In the genomic region with DNA sequence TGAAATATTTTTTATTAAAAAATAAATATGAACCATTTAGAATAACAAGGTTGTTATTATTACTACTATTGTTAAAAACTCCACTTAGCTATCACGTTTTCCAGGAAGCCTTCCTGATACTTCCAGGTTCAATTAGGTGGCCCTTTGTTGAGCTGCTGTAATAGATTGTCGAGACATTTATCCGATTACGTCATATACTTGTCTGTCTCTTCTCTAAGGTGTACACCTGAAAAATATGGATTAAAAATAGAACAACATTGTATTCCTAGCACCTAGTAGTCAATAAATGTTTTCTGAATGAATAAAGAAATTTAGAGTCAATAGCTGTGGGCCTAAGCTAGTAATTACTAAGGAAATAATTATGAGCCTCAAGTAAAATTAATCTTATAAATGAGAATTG, we compare ENCODE assay signal across 35 cellular contexts.
DNase-seq lines count a peak whose midpoint lies in the region; ATAC-seq, FAIRE-seq and TF ChIP-seq lines count a peak whose summit lies in the region.
"Had no signal": no experiment of that assay in that cellular context is flagged by ENCODE, and none has a peak within 500 bp of the region (broad histone marks: within the 10 kb centered on the region; RNA-seq: fewer than 3 reads in every experiment).

No MANE protein-coding gene starts in this region.

- H2AFZ ChIP-seq in HepG2 (ENCODE audit: low read length) (no peak overlapping the region), IMR-90 (replicated peaks; ENCODE audit: low read length, poor library complexity) (no peak overlapping the region), K562 (ENCODE audit: low read depth, low read length) (no peak overlapping the region)

- H3K18ac ChIP-seq in IMR-90 (ENCODE audit: low read depth, low read length): no peak overlapping the region

- H2AK5ac ChIP-seq in IMR-90 (ENCODE audit: low read depth, low read length): no peak overlapping the region

- H2BK5ac ChIP-seq in IMR-90 (ENCODE audit: low read depth, low read length, poor library complexity, severe bottlenecking): no peak overlapping the region

- no peak for TF ChIP-seq CTCF in HepG2 (CRISPR knock-in tag; IDR thresholded peaks at IDR 0.05)
- no peak for TF ChIP-seq CTCF in right lobe of liver (IDR thresholded peaks at IDR 0.05)
- no peak for TF ChIP-seq CTCF in IMR-90 (conservative IDR thresholded peaks at IDR 0.05; ENCODE audit: low read depth, low read length)
- TF ChIP-seq CTCF in K562 (IDR thresholded peaks at IDR 0.05 in 2 of 3, conservative IDR thresholded peaks at IDR 0.05 in 1 of 3; ENCODE audit: insufficient read depth in 2 of 3, low read depth in 1 of 3, low read length in 3 of 3): no peak
- no peak for TF ChIP-seq CTCF in prostate gland (IDR thresholded peaks at IDR 0.05)

- BruUV-seq in HepG2 (replicated peaks; lab: Mats Ljungman, UMichigan) (no TSS peak), IMR-90 (replicated peaks; lab: Mats Ljungman, UMichigan) (no TSS peak), K562 (replicated peaks; lab: Mats Ljungman, UMichigan) (no TSS peak)

- H3K23ac ChIP-seq in IMR-90 (ENCODE audit: low read depth, low read length): no peak overlapping the region

- H3K56ac ChIP-seq in IMR-90 (ENCODE audit: extremely low read depth, insufficient read depth, low read length): no peak overlapping the region

- H4K20me1 ChIP-seq in HepG2 (ENCODE audit: insufficient read depth, low read length) (no peaks in the 10 kb centered on the region), IMR-90 (ENCODE audit: insufficient read depth, low read length) (no peaks in the 10 kb centered on the region), K562 (replicated peaks; ENCODE audit: control insufficient read depth, insufficient read depth, low read length) (no peaks in the 10 kb centered on the region)
- H4K20me1 ChIP-seq: BLaER1; BLaER1 treated with 17β-estradiol and CSF1 and Interleukin-3, amounts not matched to agents 10 nM and 100 nM had no signal

- H3K9ac ChIP-seq in HepG2 (ENCODE audit: insufficient read depth, low read depth, low read length) (no peak overlapping the region), IMR-90 (ENCODE audit: low read depth, low read length) (no peak overlapping the region), K562 (ENCODE audit: insufficient read depth in 1 of 2, low read depth in 2 of 2, low read length in 2 of 2) (no peak overlapping the region)
- H3K9ac ChIP-seq: BLaER1; BLaER1 treated with 17β-estradiol and CSF1 and Interleukin-3, amounts not matched to agents 10 nM and 100 nM had no signal

- CTCF ChIA-PET in HepG2 (lab: Yijun Ruan, JAX; ENCODE audit: low intra/inter-chr PET ratio, low total read pairs): no interaction called here
- CTCF ChIA-PET in IMR-90 (lab: Yijun Ruan, JAX): interaction anchor here (0.7 kb wide), 1 partner anchor 318 kb away, joined by 3 read pairs; no protein-coding TSS in a partner anchor
- CTCF ChIA-PET in K562 (lab: Yijun Ruan, JAX; ENCODE audit: low intra/inter-chr PET ratio): no interaction called here

- H2BK15ac ChIP-seq in IMR-90 (ENCODE audit: low read depth, low read length): no peak overlapping the region

- H3K4me3 Mint-ChIP-seq in activated naive CD8-positive, alpha-beta T cell treated with anti-CD3 and anti-CD28 coated beads, Interleukin-2, amount 50 U/mL, for 24 hours: no peak overlapping the region
- H3K4me3 Mint-ChIP-seq: B cell; CD14-positive monocyte; CD4-positive, alpha-beta memory T cell; CD4-positive, alpha-beta T cell; CD4-positive, CD25-positive, alpha-beta regulatory T cell; CD8-positive, alpha-beta memory T cell; CD8-positive, alpha-beta T cell had no signal

- H3K4me1 ChIP-seq in HepG2 (ENCODE audit: insufficient read depth, low read length): no peaks in the 10 kb centered on the region
- H3K4me1 ChIP-seq in right lobe of liver: no peaks in the 10 kb centered on the region
- H3K4me1 ChIP-seq in IMR-90 (ENCODE audit: control insufficient read depth, insufficient read depth, low read length): no peaks in the 10 kb centered on the region
- no peaks in the 10 kb centered on the region for H3K4me1 ChIP-seq in K562 (replicated peaks in 1 of 2; ENCODE audit: control insufficient read depth in 2 of 2, insufficient read depth in 2 of 2, low read length in 2 of 2)
- H3K4me1 ChIP-seq in prostate gland (replicated peaks): no peaks in the 10 kb centered on the region
- H3K4me1 ChIP-seq: A549; BE2C; BLaER1; BLaER1 treated with 17β-estradiol and CSF1 and Interleukin-3, amounts not matched to agents 10 nM and 100 nM; Caco-2 had no signal

- FAIRE-seq in HepG2 (lab: Jason Lieb, UNC) (no peak), K562 (lab: Jason Lieb, UNC) (no peak)
- FAIRE-seq: A204.1, A549, D721Med had no signal

- no peaks in the 10 kb centered on the region for H3K9me3 ChIP-seq in HepG2 (ENCODE audit: low read length)
- H3K9me3 ChIP-seq in right lobe of liver: no peaks in the 10 kb centered on the region
- H3K9me3 ChIP-seq in IMR-90 (ENCODE audit: control insufficient read depth, insufficient read depth, low read length): no peaks in the 10 kb centered on the region; the same call in 1 of the 2 replicates
- no peaks in the 10 kb centered on the region for H3K9me3 ChIP-seq in K562 (replicated peaks; ENCODE audit: control insufficient read depth, insufficient read depth, low read depth, low read length)
- H3K9me3 ChIP-seq in prostate gland: no peaks in the 10 kb centered on the region
- H3K9me3 ChIP-seq: A549; BE2C; BLaER1; BLaER1 treated with 17β-estradiol and CSF1 and Interleukin-3, amounts not matched to agents 10 nM and 100 nM; Caco-2 had no signal

- no peaks in the 10 kb centered on the region for H3K9me1 ChIP-seq in IMR-90 (ENCODE audit: insufficient read depth, low read length)
- H3K9me1 ChIP-seq in K562 (ENCODE audit: control insufficient read depth, insufficient read depth, low read length): no peaks in the 10 kb centered on the region

- TF ChIP-seq EP300 in HepG2 (IDR thresholded peaks at IDR 0.05; ENCODE audit: low read depth in 2 of 2, low read length in 2 of 2): no peak
- no peak for TF ChIP-seq EP300 in HepG2 (CRISPR knock-in tag; IDR thresholded peaks at IDR 0.05; ENCODE audit: borderline replicate concordance)
- no peak for TF ChIP-seq EP300 in K562 (IDR thresholded peaks at IDR 0.05; ENCODE audit: low read length)

- no peak overlapping the region for H4K5ac ChIP-seq in IMR-90 (ENCODE audit: low read depth, low read length)

- H3K4me1 Mint-ChIP-seq in activated naive CD8-positive, alpha-beta T cell treated with anti-CD3 and anti-CD28 coated beads, Interleukin-2, amount 50 U/mL, for 24 hours: no peaks in the 10 kb centered on the region
- H3K4me1 Mint-ChIP-seq: B cell; CD14-positive monocyte; CD4-positive, alpha-beta memory T cell; CD4-positive, CD25-positive, alpha-beta regulatory T cell; CD8-positive, alpha-beta memory T cell had no signal

- ATAC-seq in HepG2 (no peak), right lobe of liver (no peak), IMR-90 (ENCODE audit: low read depth) (no peak), K562 (no peak)
- ATAC-seq in activated naive CD8-positive, alpha-beta T cell treated with anti-CD3 and anti-CD28 coated beads, Interleukin-2, amount 50 U/mL, for 24 hours: no peak
- ATAC-seq: A549; CD8-positive, alpha-beta T cell had no signal

- DNase-seq in HepG2 (ENCODE audit: low spot score) (no peak), right lobe of liver (no peak), IMR-90 (no peak), K562 (ENCODE audit: extremely low read depth in 1 of 4, low spot score in 3 of 4) (no peak), prostate gland (ENCODE audit: low spot score) (no peak)
- DNase-seq in activated naive CD8-positive, alpha-beta T cell treated with anti-CD3 and anti-CD28 coated beads, Interleukin-2, amount 50 U/mL, for 24 hours: no peak
- DNase-seq: 8988T; ACHN; AML-193; BE2C; C1 segment of cervical spinal cord; Caco-2; Calu3; CD4-positive, alpha-beta memory T cell; CD4-positive, alpha-beta T cell; CD4-positive, CD25-positive, alpha-beta regulatory T cell; CD8-positive, alpha-beta memory T cell; CD8-positive, alpha-beta T cell; COR-L47; DMS 273 treated with DMSO at 0.1 percent for 48 hours; DMS153; DMS53; DMS79; DMS79 treated with DMSO at 0.1 percent for 48 hours; DND-41; EL had no signal

- TF ChIP-seq POLR2A in HepG2 (IDR thresholded peaks at IDR 0.05; ENCODE audit: insufficient read depth in 1 of 2, low read depth in 2 of 2, low read length in 2 of 2) (no peak), right lobe of liver (IDR thresholded peaks at IDR 0.05) (no peak), IMR-90 (IDR thresholded peaks at IDR 0.05; ENCODE audit: low read depth, low read length) (no peak), K562 (conservative IDR thresholded peaks at IDR 0.05) (no peak), prostate gland (IDR thresholded peaks at IDR 0.05) (no peak)

- H3K27me3 ChIP-seq in HepG2 (ENCODE audit: control insufficient read depth in 1 of 2, insufficient read depth in 2 of 2, low read length in 2 of 2): no peaks in the 10 kb centered on the region
- no peaks in the 10 kb centered on the region for H3K27me3 ChIP-seq in right lobe of liver
- no peaks in the 10 kb centered on the region for H3K27me3 ChIP-seq in IMR-90 (ENCODE audit: control insufficient read depth, insufficient read depth, low read length)
- H3K27me3 ChIP-seq in K562 (ENCODE audit: control insufficient read depth in 2 of 2, insufficient read depth in 2 of 2, low read length in 2 of 2): no peaks in the 10 kb centered on the region
- H3K27me3 ChIP-seq in prostate gland (replicated peaks; ENCODE audit: insufficient read depth): no peaks in the 10 kb centered on the region
- H3K27me3 ChIP-seq: BE2C; BLaER1; BLaER1 treated with 17β-estradiol and CSF1 and Interleukin-3, amounts not matched to agents 10 nM and 100 nM had no signal

- no peak overlapping the region for H3K4me3 ChIP-seq in HepG2 (replicated peaks in 1 of 3; ENCODE audit: insufficient read depth in 1 of 3, low read depth in 2 of 3, low read length in 3 of 3)
- H3K4me3 ChIP-seq in right lobe of liver: no peak overlapping the region
- H3K4me3 ChIP-seq in IMR-90 (ENCODE audit: insufficient read depth, low read depth, low read length): no peak overlapping the region
- H3K4me3 ChIP-seq in K562: no peak overlapping the region
- H3K4me3 ChIP-seq in prostate gland: no peak overlapping the region
- H3K4me3 ChIP-seq: A549; BLaER1; BLaER1 treated with 17β-estradiol and CSF1 and Interleukin-3, amounts not matched to agents 10 nM and 100 nM had no signal

- H3K27ac Mint-ChIP-seq in activated naive CD8-positive, alpha-beta T cell treated with anti-CD3 and anti-CD28 coated beads, Interleukin-2, amount 50 U/mL, for 24 hours: no peak overlapping the region
- H3K27ac Mint-ChIP-seq: B cell; CD14-positive monocyte; CD4-positive, alpha-beta T cell; CD4-positive, CD25-positive, alpha-beta regulatory T cell; CD8-positive, alpha-beta T cell had no signal

- H4K8ac ChIP-seq in IMR-90 (ENCODE audit: low read depth in 2 of 2, low read length in 2 of 2): no peak overlapping the region

- no peak overlapping the region for H4K91ac ChIP-seq in IMR-90 (ENCODE audit: insufficient read depth, low read depth, low read length)

- H3K27ac ChIP-seq in HepG2 (ENCODE audit: extremely low read length, insufficient read depth, low read length) (no peak overlapping the region), right lobe of liver (no peak overlapping the region), IMR-90 (ENCODE audit: insufficient read depth, low read length) (no peak overlapping the region), K562 (ENCODE audit: extremely low read depth, low read depth, low read length) (no peak overlapping the region), prostate gland (no peak overlapping the region)
- H3K27ac ChIP-seq: 22Rv1; A549; BLaER1; BLaER1 treated with 17β-estradiol and CSF1 and Interleukin-3, amounts not matched to agents 10 nM and 100 nM; C4-2B had no signal

- no peaks in the 10 kb centered on the region for H3K9me3 Mint-ChIP-seq in activated naive CD8-positive, alpha-beta T cell treated with anti-CD3 and anti-CD28 coated beads, Interleukin-2, amount 50 U/mL, for 24 hours
- H3K9me3 Mint-ChIP-seq: CD14-positive monocyte; CD8-positive, alpha-beta T cell had no signal

- no peaks in the 10 kb centered on the region for H3K36me3 ChIP-seq in HepG2 (replicated peaks in 1 of 2; ENCODE audit: control insufficient read depth in 1 of 2, insufficient read depth in 2 of 2, low read length in 2 of 2)
- no peaks in the 10 kb centered on the region for H3K36me3 ChIP-seq in right lobe of liver
- H3K36me3 ChIP-seq in IMR-90 (ENCODE audit: control insufficient read depth, insufficient read depth, low read length): no peaks in the 10 kb centered on the region
- no peaks in the 10 kb centered on the region for H3K36me3 ChIP-seq in K562 (ENCODE audit: control insufficient read depth, insufficient read depth, low read length)
- H3K36me3 ChIP-seq in prostate gland: no peaks in the 10 kb centered on the region
- H3K36me3 ChIP-seq: BE2C; BLaER1; BLaER1 treated with 17β-estradiol and CSF1 and Interleukin-3, amounts not matched to agents 10 nM and 100 nM had no signal

- no peak overlapping the region for H3K4ac ChIP-seq in IMR-90 (ENCODE audit: low read depth, low read length)

- H3K79me1 ChIP-seq in IMR-90 (ENCODE audit: low read depth in 1 of 2, low read length in 2 of 2): no peaks in the 10 kb centered on the region

- H3K36me3 Mint-ChIP-seq in activated naive CD8-positive, alpha-beta T cell treated with anti-CD3 and anti-CD28 coated beads, Interleukin-2, amount 50 U/mL, for 24 hours (ENCODE audit: low read depth): no peaks in the 10 kb centered on the region
- H3K36me3 Mint-ChIP-seq: CD14-positive monocyte; CD4-positive, alpha-beta memory T cell; CD4-positive, CD25-positive, alpha-beta regulatory T cell; CD8-positive, alpha-beta memory T cell; CD8-positive, alpha-beta T cell had no signal

- POLR2A ChIA-PET in HepG2 (lab: Yijun Ruan, JAX): no interaction called here
- POLR2A ChIA-PET in IMR-90 (lab: Charles Lee; ENCODE audit: unreplicated experiment): no interaction called here
- POLR2A ChIA-PET in K562 (lab: Yijun Ruan, JAX): interaction anchor here (0.7 kb wide), 1 partner anchor 47 kb away, joined by 4 read pairs; no protein-coding TSS in a partner anchor

- TF ChIP-seq RAD21 in HepG2 (CRISPR knock-in tag; IDR thresholded peaks at IDR 0.05): no peak
- no peak for TF ChIP-seq RAD21 in IMR-90 (IDR thresholded peaks at IDR 0.05; ENCODE audit: low read length)
- TF ChIP-seq RAD21 in K562 (CRISPR knock-in tag; conservative IDR thresholded peaks at IDR 0.05 in 1 of 2, IDR thresholded peaks at IDR 0.05 in 1 of 2): no peak

- H2AK9ac ChIP-seq in IMR-90 (replicated peaks; ENCODE audit: low read depth, low read length, poor library complexity): no peak overlapping the region

- H3K4me2 ChIP-seq in HepG2 (ENCODE audit: low read depth, low read length) (no peak overlapping the region), IMR-90 (ENCODE audit: low read depth, low read length) (no peak overlapping the region), K562 (ENCODE audit: insufficient read depth, low read length) (no peak overlapping the region)
- H3K4me2 ChIP-seq: A549; BLaER1; BLaER1 treated with 17β-estradiol and CSF1 and Interleukin-3, amounts not matched to agents 10 nM and 100 nM had no signal

- WGBS in HepG2 (ENCODE audit: low lambda C conversion rate): 2% methylated on average over 4 of the region's 4 CpGs
- WGBS in right lobe of liver (ENCODE audit: insufficient coverage, low coverage, low lambda C conversion rate, missing lambda C conversion rate): 74% methylated on average over 4 of the region's 4 CpGs
- no CpG with 5 or more reads among the region's 4 CpGs for WGBS in IMR-90 (ENCODE audit: extremely low coverage in 2 of 2, insufficient read length in 1 of 2), 2 experiments
- 0% methylated on average over 4 of the region's 4 CpGs for WGBS in K562 (ENCODE audit: insufficient coverage, low coverage, missing lambda C conversion rate)
- WGBS in prostate gland: 91% methylated on average over 4 of the region's 4 CpGs

- no peaks in the 10 kb centered on the region for H3K79me2 ChIP-seq in HepG2 (ENCODE audit: insufficient read depth, low read length)
- H3K79me2 ChIP-seq in K562 (ENCODE audit: control insufficient read depth, insufficient read depth, low read length): no peaks in the 10 kb centered on the region

- H3K27me3 Mint-ChIP-seq in activated naive CD8-positive, alpha-beta T cell treated with anti-CD3 and anti-CD28 coated beads, Interleukin-2, amount 50 U/mL, for 24 hours: peaks cover 5% of the 10 kb centered on the region
- H3K27me3 Mint-ChIP-seq: B cell; CD4-positive, alpha-beta memory T cell; CD4-positive, alpha-beta T cell; CD8-positive, alpha-beta memory T cell had no signal

- H3K14ac ChIP-seq in IMR-90 (replicated peaks; ENCODE audit: low read depth, low read length): no peak overlapping the region

- H2BK120ac ChIP-seq in IMR-90 (ENCODE audit: low read depth, low read length): no peak overlapping the region

- dilution Hi-C loops in IMR-90 (cut with HindIII; ENCODE audit: low sequenced_read_pairs, unreplicated experiment): no loop called here

- intact Hi-C loops in HepG2 (cut with micrococcal nuclease; ENCODE audit: unreplicated experiment) (loop anchor here (2.0 kb wide), 1 partner anchor 1310 kb away; no protein-coding TSS in a partner anchor), right lobe of liver (cut with DNase I) (no loop called here), IMR-90 (cut with micrococcal nuclease) (no loop called here), K562 (cut with micrococcal nuclease) (loop anchor here (5.0 kb wide), 1 partner anchor 1311 kb away; no protein-coding TSS in a partner anchor), prostate gland (cut with DNase I) (loop anchor here (5.0 kb wide), 1 partner anchor 1106 kb away; no protein-coding TSS in a partner anchor)

- no peak overlapping the region for H2BK20ac ChIP-seq in IMR-90 (ENCODE audit: low read depth, low read length)

- in situ Hi-C loops in HepG2 (cut with HindIII; ENCODE audit: extremely low pct_ligation_motif_present, low pct_unique_long_range_greater_than_20kb): no loop called here
- in situ Hi-C loops in IMR-90 (cut with MboI; ENCODE audit: low sequenced_read_pairs): no loop called here
- in situ Hi-C loops in K562 (cut with MboI): no loop called here

Comparison
In these comparisons a context has a peak if more than half of its experiments do, and no peak if none do; other contexts are left out.
1. intact Hi-C loops: an anchor here in HepG2 (2.0 kb wide), K562 (5.0 kb wide) and prostate gland (5.0 kb wide); none called in right lobe of liver and IMR-90.